Comparison of ENCODE assay signal across 19 cellular contexts in genomic region chr1:204931313-204931712, GRCh38.
A peak's percentile ranks its signal among the peaks of the same experiment; 100 is the strongest.
DNase-seq lines count a peak whose midpoint lies in the region; ATAC-seq and TF ChIP-seq lines count a peak whose summit lies in the region.
"Had no signal": no experiment of that assay in that cellular context is flagged by ENCODE, and none has a peak within 500 bp of the region (broad histone marks: within the 10 kb centered on the region; RNA-seq: fewer than 3 reads in every experiment).

No MANE protein-coding gene starts in this region.

- H3K27me3 ChIP-seq in heart left ventricle (peaks cover 0 to 12% (median 0%) of the 10 kb centered on the region in 9 donors), right atrium auricular region (no peaks in the 10 kb centered on the region)

- no peaks in the 10 kb centered on the region for H3K9me3 ChIP-seq in heart left ventricle
- H3K9me3 ChIP-seq in right atrium auricular region, result no peaks in the 10 kb centered on the region
- H3K9me3 ChIP-seq: HAP-1 had no signal

- H3K4me3 ChIP-seq in heart left ventricle (no peak overlapping the region), right atrium auricular region (no peak overlapping the region), fibroblast of the aortic adventitia (ENCODE audit: low read depth, low read length) (no peak overlapping the region)
- H3K4me3 ChIP-seq: HAP-1 had no signal

- no peak for TF ChIP-seq POLR2A in heart left ventricle (IDR thresholded peaks at IDR 0.05)

- H3K4me1 ChIP-seq in heart left ventricle (peaks cover 0 to 17% (median 0%) of the 10 kb centered on the region in 12 donors), right atrium auricular region (peaks cover 0 to 54% of the 10 kb centered on the region in 2 donors)

- peak; percentile 26 to 68 (median 50) for ATAC-seq in heart left ventricle
- no peak for ATAC-seq in Right ventricle myocardium superior (ENCODE audit: poor library complexity)
- peak; percentile 72 for ATAC-seq in left ventricle myocardium superior
- ATAC-seq in HG03521 (IDR thresholded peaks at IDR 0.05; ENCODE audit: unreplicated experiment), result no peak

- H3K27ac ChIP-seq in heart left ventricle, result no peak overlapping the region
- peak overlapping the region in 1 of 2 donors; percentile 63 for H3K27ac ChIP-seq in right atrium auricular region
- H3K27ac ChIP-seq in VCaP, result peak overlapping the region; percentile 30; the same call in 1 of the 2 replicates
- H3K27ac ChIP-seq: 22Rv1 had no signal

- DNase-seq in heart left ventricle (no peak), Right ventricle myocardium superior (no peak), left ventricle myocardium superior (no peak), right atrium auricular region (ENCODE audit: low spot score) (no peak), fibroblast of the aortic adventitia (ENCODE audit: low read depth) (peak; percentile 11)
- DNase-seq in activated naive CD4-positive, alpha-beta T cell treated with anti-CD3 and anti-CD28 coated beads, Interleukin-2, amount 50 U/mL, for 16 hours, result no peak
- DNase-seq: C1 segment of cervical spinal cord; Calu3; CD4-positive, alpha-beta memory T cell; COR-L47; DMS53; DMS79 treated with DMSO at 0.1 percent for 48 hours; GF-D8; GOT3; HFFc6 had no signal

- no peak for TF ChIP-seq CTCF in heart left ventricle (IDR thresholded peaks at IDR 0.05)
- TF ChIP-seq CTCF in right atrium auricular region (IDR thresholded peaks at IDR 0.05), result no peak
- no peak for TF ChIP-seq CTCF in VCaP (conservative IDR thresholded peaks at IDR 0.05)
- TF ChIP-seq CTCF in fibroblast of the aortic adventitia (IDR thresholded peaks at IDR 0.05; ENCODE audit: insufficient read depth, low read length), result no peak

- 22 to 52% (median 36%) methylated on average over 1 of the region's 1 CpG for WGBS in heart left ventricle, 4 donors

- H3K36me3 ChIP-seq in heart left ventricle (no peaks in the 10 kb centered on the region), right atrium auricular region (no peaks in the 10 kb centered on the region)
- H3K36me3 ChIP-seq: HAP-1 had no signal

- intact Hi-C loops in heart left ventricle (cut with DNase I) (loop anchor here in 2 of 10 donors (10.0 kb wide), 2 partner anchors 357 to 367 kb away; no protein-coding TSS in a partner anchor), Right ventricle myocardium superior (cut with DNase I) (no loop called here), left ventricle myocardium superior (cut with micrococcal nuclease) (no loop called here)

Comparison
In these comparisons a context has a peak if more than half of its experiments do, and no peak if none do; other contexts are left out.
1. ATAC-seq: peak in heart left ventricle (4 of 4) and left ventricle myocardium superior (single experiment); none in Right ventricle myocardium superior (single experiment) and HG03521 (single experiment).